In the genomic region with DNA sequence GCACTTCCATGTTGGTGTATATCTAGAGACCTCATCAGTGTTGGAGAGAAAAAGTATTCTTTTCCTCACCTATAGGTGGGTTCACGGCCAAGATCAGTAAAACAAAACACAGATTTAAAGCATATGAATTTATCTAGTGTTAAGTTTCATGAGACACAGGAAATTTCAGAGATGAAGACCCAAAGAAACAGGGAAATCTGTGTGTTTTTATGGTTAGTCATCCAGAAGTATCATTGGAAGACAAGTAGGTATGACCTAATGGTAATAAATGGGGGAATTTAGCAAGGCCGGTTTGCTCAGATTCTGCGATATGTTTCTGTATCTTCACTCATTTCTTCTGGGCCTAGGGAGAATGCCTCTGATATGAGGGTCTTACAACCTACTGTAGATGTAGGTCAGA, we compare ENCODE assay signal across 24 cellular contexts.
"Had no signal": no experiment of that assay in that cellular context is flagged by ENCODE, and none has a peak within 500 bp of the region (broad histone marks: within the 10 kb centered on the region; RNA-seq: fewer than 3 reads in every experiment).

No MANE protein-coding gene starts in this region.

- H3K4me1 Mint-ChIP-seq: immature natural killer cell had no signal

- H3K4me2 ChIP-seq: neural progenitor cell had no signal

- H3K36me3 Mint-ChIP-seq: immature natural killer cell; natural killer cell treated with Interleukin-12 subunit alpha and Interleukin-12 subunit beta and Interleukin-15 and Interleukin-18, amount 100 ng/mL, for 72 hours; neural progenitor cell; type B pancreatic cell had no signal

- H3K27ac Mint-ChIP-seq: immature natural killer cell; natural killer cell treated with Interleukin-12 subunit alpha and Interleukin-12 subunit beta and Interleukin-15 and Interleukin-18, amount 100 ng/mL, for 72 hours; neural progenitor cell; type B pancreatic cell had no signal

- H3K27me3 Mint-ChIP-seq: natural killer cell treated with Interleukin-12 subunit alpha and Interleukin-12 subunit beta and Interleukin-15 and Interleukin-18, amount 100 ng/mL, for 72 hours had no signal

- H3K4me3 ChIP-seq: esophagus muscularis mucosa, gastroesophageal sphincter, left ventricle myocardium inferior, lung, neural progenitor cell, ovary, right atrium auricular region, sigmoid colon, stomach had no signal

- H2AFZ ChIP-seq: neural progenitor cell had no signal

- DNase-seq: effector memory CD4-positive, alpha-beta T cell; glutamatergic neuron; immature natural killer cell; kidney; left cardiac atrium; left ventricle myocardium inferior; mesenchymal stem cell; midbrain; nucleus accumbens; ovary; sigmoid colon; small intestine; stimulated activated CD4-positive, alpha-beta T cell treated with anti-CD3 and anti-CD28 coated beads, Interleukin-12 subunit alpha, Interleukin-12 subunit beta, amount 100 ng/mL, for 4 hours; stimulated activated naive CD4-positive, alpha-beta T cell; stomach; substantia nigra had no signal

- ATAC-seq: gastroesophageal sphincter; left cardiac atrium; natural killer cell treated with Interleukin-12 subunit alpha and Interleukin-12 subunit beta and Interleukin-15 and Interleukin-18, amount 100 ng/mL, for 72 hours had no signal

- H3K9me3 Mint-ChIP-seq: neural progenitor cell, type B pancreatic cell had no signal

- H3K9ac ChIP-seq: neural progenitor cell had no signal

- H3K9me3 ChIP-seq: esophagus muscularis mucosa, gastroesophageal sphincter, left ventricle myocardium inferior, ovary, right atrium auricular region, sigmoid colon, stomach had no signal

- H3K27ac ChIP-seq: epithelial cell of prostate, esophagus muscularis mucosa, gastroesophageal sphincter, left ventricle myocardium inferior, neural progenitor cell, ovary, right atrium auricular region, sigmoid colon, stomach had no signal

- H3K27me3 ChIP-seq: esophagus muscularis mucosa, gastroesophageal sphincter, neural progenitor cell, ovary, right atrium auricular region, sigmoid colon, stomach had no signal

- H3K4me1 ChIP-seq: left ventricle myocardium inferior had no signal

- H3K4me3 Mint-ChIP-seq: immature natural killer cell; natural killer cell treated with Interleukin-12 subunit alpha and Interleukin-12 subunit beta and Interleukin-15 and Interleukin-18, amount 100 ng/mL, for 72 hours; neural progenitor cell; type B pancreatic cell had no signal
